In genomic region chr3:134407247-134407640, GRCh38 we compare ENCODE assay signal across 13 cellular contexts. TPM values are rescaled to one million over a fixed set of nuclear protein-coding genes. Genes with fewer than 3 reads are reported as not detected.
A peak's percentile ranks its signal among the peaks of the same experiment; 100 is the strongest.
DNase-seq lines count a peak whose midpoint lies in the region; ATAC-seq and TF ChIP-seq lines count a peak whose summit lies in the region.
"Had no signal": no experiment of that assay in that cellular context is flagged by ENCODE, and none has a peak within 500 bp of the region (broad histone marks: within the 10 kb centered on the region; RNA-seq: fewer than 3 reads in every experiment).

No MANE protein-coding gene starts in this region.

- in situ Hi-C loops in G401 (cut with HindIII; ENCODE audit: low sequenced_read_pairs) = no loop called here

- no CpG with 5 or more reads among the region's 6 CpGs for WGBS in iPS DF 6.9 (ENCODE audit: insufficient coverage, insufficient read length)

- H3K4me1 Mint-ChIP-seq in progenitor cell of endocrine pancreas (ENCODE audit: low read depth) (peaks cover 34% of the 10 kb centered on the region), T-cell (peaks cover 0 to 8% (median 4%) of the 10 kb centered on the region in 3 donors)

- DNase-seq in G401 (ENCODE audit: low spot score) = peak; percentile 6
- peak; percentile 41 for DNase-seq in astrocyte of the hippocampus (ENCODE audit: low read depth, low spot score)
- DNase-seq in iPS DF 6.9 (ENCODE audit: low read depth, low spot score) = no peak
- DNase-seq in progenitor cell of endocrine pancreas (ENCODE audit: low spot score, unreplicated experiment) = no peak
- no peak for DNase-seq in T-cell
- DNase-seq in NCI-H1694 (lab: John Stamatoyannopoulos, UW) = no peak
- DNase-seq: activated gamma-delta T cell; stimulated activated CD4-positive, alpha-beta T cell treated with anti-CD3 and anti-CD28 coated beads, Interleukin-2, amount 100 ng/mL, for 48 hours had no signal

- peak overlapping the region; percentile 47; the same call in 1 of the 2 replicates for H3K4me3 ChIP-seq in iPS DF 6.9 (ENCODE audit: low read length)
- H3K4me3 ChIP-seq: BLaER1 treated with 17β-estradiol and CSF1 and Interleukin-3, amounts not matched to agents 10 nM and 100 nM had no signal

- H3K27ac ChIP-seq in iPS DF 6.9 (ENCODE audit: low read length) = no peak overlapping the region
- H3K27ac ChIP-seq: BLaER1 treated with 17β-estradiol and CSF1 and Interleukin-3, amounts not matched to agents 10 nM and 100 nM; colonic mucosa had no signal

- H3K27ac Mint-ChIP-seq in progenitor cell of endocrine pancreas (no peak overlapping the region), T-cell (no peak overlapping the region)
- H3K27ac Mint-ChIP-seq: activated CD4-positive, alpha-beta T cell treated with anti-CD3 and anti-CD28 coated beads for 36 hours had no signal

- no peak for ATAC-seq in T-cell (replicated peaks in 1 of 4)
- no peak for ATAC-seq in HG03196 (IDR thresholded peaks at IDR 0.05; ENCODE audit: unreplicated experiment)
- no peak for ATAC-seq in GM21390 (IDR thresholded peaks at IDR 0.05; ENCODE audit: unreplicated experiment)
- ATAC-seq: activated CD4-positive, alpha-beta T cell treated with anti-CD3 and anti-CD28 coated beads for 36 hours had no signal

- no peaks in the 10 kb centered on the region for H3K9me3 ChIP-seq in iPS DF 6.9 (ENCODE audit: control insufficient read depth, insufficient read depth, low read length)
- H3K9me3 ChIP-seq: colonic mucosa had no signal

- peaks cover 23% of the 10 kb centered on the region for H3K27me3 Mint-ChIP-seq in progenitor cell of endocrine pancreas
- H3K27me3 Mint-ChIP-seq in T-cell = peaks cover 61 to 67% of the 10 kb centered on the region in 2 donors

- POLR2A ChIA-PET in T-cell (lab: Charles Lee) = no interaction called here

- peaks cover 20% of the 10 kb centered on the region; the same call in 1 of the 2 replicates for H3K27me3 ChIP-seq in iPS DF 6.9 (ENCODE audit: control insufficient read depth, insufficient read depth, low read length)

- H3K4me3 Mint-ChIP-seq in progenitor cell of endocrine pancreas (ENCODE audit: low read depth) (peak overlapping the region; percentile 63), T-cell (no peak overlapping the region)
- H3K4me3 Mint-ChIP-seq: activated CD4-positive, alpha-beta T cell treated with anti-CD3 and anti-CD28 coated beads for 36 hours had no signal

- H3K9me3 Mint-ChIP-seq in progenitor cell of endocrine pancreas (ENCODE audit: low read depth) (peaks cover 8% of the 10 kb centered on the region), T-cell (peaks cover 5 to 10% (median 5%) of the 10 kb centered on the region in 3 donors)

- no peaks in the 10 kb centered on the region for H3K36me3 ChIP-seq in iPS DF 6.9 (ENCODE audit: control insufficient read depth, insufficient read depth, low read length)
- H3K36me3 ChIP-seq: BLaER1 treated with 17β-estradiol and CSF1 and Interleukin-3, amounts not matched to agents 10 nM and 100 nM; colonic mucosa had no signal

- no peaks in the 10 kb centered on the region for H3K36me3 Mint-ChIP-seq in progenitor cell of endocrine pancreas (ENCODE audit: insufficient read depth)
- H3K36me3 Mint-ChIP-seq in T-cell = no peaks in the 10 kb centered on the region

- CTCF ChIA-PET in T-cell (lab: Charles Lee) = no interaction called here

- peaks cover 7% of the 10 kb centered on the region for H3K4me1 ChIP-seq in iPS DF 6.9 (ENCODE audit: control insufficient read depth, insufficient read depth, low read length)
- H3K4me1 ChIP-seq: colonic mucosa had no signal

- TF ChIP-seq CTCF in progenitor cell of endocrine pancreas (IDR thresholded peaks at IDR 0.05; ENCODE audit: unreplicated experiment) = no peak

RNA-seq across cellular contexts. Expression of gene AMOTL2, which starts 33.0 kb away (rescaled TPM):
- total RNA-seq in G401 (2014; rRNA removed; shearing (Covaris generic)) = 177 and 190 TPM in 2 replicates
- total RNA-seq in progenitor cell of endocrine pancreas (93.2 and 94.4 TPM in 2 replicates), T-cell (under 1 TPM in 3 of 5 donors, not detected in 2; 0.20 to 0.96 (median 0.76) TPM)

Comparison
In these comparisons a context has a peak if more than half of its experiments do, and no peak if none do; other contexts are left out.
1. DNase-seq: peak in G401 (single experiment) and astrocyte of the hippocampus (single experiment); none in iPS DF 6.9 (single experiment), progenitor cell of endocrine pancreas (single experiment), T-cell (0 of 34) and NCI-H1694 (single experiment).
2. RNA of gene AMOTL2, which starts 33.0 kb away (total RNA-seq): 177 to 190 TPM in G401 and 93.2 to 94.4 TPM in progenitor cell of endocrine pancreas; 0.20 to 0.96 TPM in T-cell; every median in the first group is over 10 times any median in the second.